Comparison of ENCODE assay signal across 8 cellular contexts in the genomic region with DNA sequence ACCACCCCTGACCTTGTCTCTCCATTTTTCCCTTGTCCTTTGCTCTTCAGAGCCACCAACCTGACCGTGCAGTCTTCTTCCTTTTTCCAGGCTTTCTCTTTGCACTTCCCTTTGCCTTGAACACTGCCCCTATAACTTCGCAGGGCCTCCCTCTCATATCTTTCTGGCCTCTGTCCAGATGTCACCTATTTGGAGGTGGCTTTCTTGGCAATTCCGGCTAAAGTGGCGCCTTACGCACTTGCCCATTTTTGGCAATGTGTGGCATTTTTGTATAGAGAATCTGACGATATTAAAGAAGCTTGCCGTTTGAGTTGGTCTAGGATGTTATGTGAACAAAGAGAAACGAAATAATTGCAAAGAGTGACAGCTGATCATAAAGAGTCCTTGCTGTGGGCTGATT. TPM values are rescaled to one million over a fixed set of nuclear protein-coding genes. Genes with fewer than 3 reads are reported as not detected.
DNase-seq lines count a peak whose midpoint lies in the region; ATAC-seq and TF ChIP-seq lines count a peak whose summit lies in the region.

No MANE protein-coding gene starts in this region.

- H3K9ac ChIP-seq in BLaER1: peak overlapping the region; percentile 91

- TF ChIP-seq POLR2A in GM18505 (IDR thresholded peaks at IDR 0.05; ENCODE audit: borderline replicate concordance, extremely low read depth, insufficient read depth, insufficient read length): no peak

- TF ChIP-seq CTCF in chondrocyte (IDR thresholded peaks at IDR 0.05): no peak

- in situ Hi-C loops in ACHN (cut with HindIII; ENCODE audit: low pct_ligation_motif_present, low pct_unique_long_range_greater_than_20kb, low sequenced_read_pairs): no loop called here

- H3K27me3 Mint-ChIP-seq in chondrocyte (ENCODE audit: low read depth): peaks cover 2% of the 10 kb centered on the region
- H3K27me3 Mint-ChIP-seq in naive thymus-derived CD8-positive, alpha-beta T cell: peaks cover 11 to 21% (median 15%) of the 10 kb centered on the region in 5 donors

- 0 out of 2 replicates have a peak overlapping the region, but pooled peaks have one; percentile 87 for H3K27ac ChIP-seq in BLaER1
- H3K27ac ChIP-seq in KOPT-K1 (ENCODE audit: low read depth, low read length, poor library complexity, severe bottlenecking): peak overlapping the region; percentile 81

- H3K9me3 ChIP-seq in BLaER1 (no peaks in the 10 kb centered on the region), KOPT-K1 (ENCODE audit: insufficient read depth, low read length, poor library complexity, severe bottlenecking) (no peaks in the 10 kb centered on the region)

- peaks cover 20% of the 10 kb centered on the region for H3K27me3 ChIP-seq in BLaER1

- H4K20me1 ChIP-seq in BLaER1: peaks cover 57% of the 10 kb centered on the region

- no peaks in the 10 kb centered on the region for H3K9me3 Mint-ChIP-seq in chondrocyte (ENCODE audit: low read depth)
- H3K9me3 Mint-ChIP-seq in naive thymus-derived CD8-positive, alpha-beta T cell: peaks cover 11 to 83% (median 38%) of the 10 kb centered on the region in 9 donors

- peaks cover 14% of the 10 kb centered on the region for H3K36me3 Mint-ChIP-seq in chondrocyte (ENCODE audit: low read depth)
- H3K36me3 Mint-ChIP-seq in naive thymus-derived CD8-positive, alpha-beta T cell: peaks cover 41 to 60% (median 42%) of the 10 kb centered on the region in 3 donors

- peaks cover 30% of the 10 kb centered on the region for H3K4me1 Mint-ChIP-seq in chondrocyte (ENCODE audit: low read depth)
- H3K4me1 Mint-ChIP-seq in naive thymus-derived CD8-positive, alpha-beta T cell: peaks cover 15 to 32% (median 28%) of the 10 kb centered on the region in 4 donors

- no peak for DNase-seq in chondrocyte (ENCODE audit: low spot score)
- DNase-seq in naive thymus-derived CD8-positive, alpha-beta T cell: no peak
- DNase-seq in DMS153 treated with DMSO at 0.1 percent for 48 hours (lab: John Stamatoyannopoulos, UW; ENCODE audit: unreplicated experiment): no peak
- DNase-seq in stimulated activated CD4-positive, alpha-beta T cell treated with anti-CD3 and anti-CD28 coated beads, Interleukin-15, amount 100 ng/mL, for 24 hours: no peak
- no peak for DNase-seq in ACHN

- no peak for ATAC-seq in naive thymus-derived CD8-positive, alpha-beta T cell
- ATAC-seq in GM18505 (IDR thresholded peaks at IDR 0.05; ENCODE audit: unreplicated experiment): no peak

- H3K36me3 ChIP-seq in BLaER1 (peaks cover 37% of the 10 kb centered on the region), KOPT-K1 (ENCODE audit: insufficient read depth, low read length) (peaks cover 38% of the 10 kb centered on the region)

- peak overlapping the region; percentile 87 for H3K4me3 ChIP-seq in BLaER1

- peak overlapping the region; percentile 98 for H3K27ac Mint-ChIP-seq in chondrocyte (ENCODE audit: unreplicated experiment)
- peak overlapping the region; percentile 86 to 98 (median 98) for H3K27ac Mint-ChIP-seq in naive thymus-derived CD8-positive, alpha-beta T cell

- POLR2A ChIA-PET in naive thymus-derived CD8-positive, alpha-beta T cell (lab: Charles Lee): interaction anchor here (0.7 kb wide), 1 partner anchor 30 kb away, joined by 3 read pairs; a partner anchor contains a TSS

- peaks cover 35% of the 10 kb centered on the region for H3K4me1 ChIP-seq in BLaER1

- H3K4me2 ChIP-seq in BLaER1: peak overlapping the region; percentile 98

- peak overlapping the region; percentile 95 for H3K4me3 Mint-ChIP-seq in chondrocyte (ENCODE audit: unreplicated experiment)
- peak overlapping the region; percentile 89 to 98 (median 95) for H3K4me3 Mint-ChIP-seq in naive thymus-derived CD8-positive, alpha-beta T cell

RNA-seq across cellular contexts. Expression of a gene that starts 0.9 kb away (rescaled TPM):
- total RNA-seq in chondrocyte: 5.1 to 6.7 TPM (median 5.3 TPM) in 3 replicates
- total RNA-seq in naive thymus-derived CD8-positive, alpha-beta T cell: 10 to 100 TPM; 13.1 to 13.7 TPM
- 1 to 10 TPM in 2 of 3 donors, under 1 TPM in 1; 0.98 to 6.4 (median 2.7) TPM for polyA plus RNA-seq in naive thymus-derived CD8-positive, alpha-beta T cell

RNA-seq across cellular contexts. Expression of a gene that starts 29.9 kb away (rescaled TPM):
- 7.5 to 9.6 TPM (median 8.0 TPM) in 3 replicates for total RNA-seq in chondrocyte
- total RNA-seq in naive thymus-derived CD8-positive, alpha-beta T cell: 10 to 100 TPM; 17.2 TPM
- polyA plus RNA-seq in naive thymus-derived CD8-positive, alpha-beta T cell: 1 to 10 TPM; 1.5 to 3.3 (median 1.7) TPM

RNA-seq across cellular contexts. Expression of a gene that starts 40.9 kb away (rescaled TPM):
- 77.3 to 81.4 TPM (median 79.1 TPM) in 3 replicates for total RNA-seq in chondrocyte
- total RNA-seq in naive thymus-derived CD8-positive, alpha-beta T cell: 10 to 100 TPM; 74.4 to 85.3 TPM
- 1 to 10 TPM; 5.4 to 9.4 (median 6.0) TPM for polyA plus RNA-seq in naive thymus-derived CD8-positive, alpha-beta T cell

RNA-seq across cellular contexts. Expression of a gene that starts 42.2 kb away (rescaled TPM):
- 9.9 to 12.1 TPM (median 10.7 TPM) in 3 replicates for total RNA-seq in chondrocyte
- total RNA-seq in naive thymus-derived CD8-positive, alpha-beta T cell: 10 to 100 TPM; 12.2 to 15.6 TPM
- polyA plus RNA-seq in naive thymus-derived CD8-positive, alpha-beta T cell: 10 to 100 TPM; 15.0 to 20.5 (median 19.1) TPM

RNA-seq across cellular contexts. Expression of a gene that starts 42.2 kb away (rescaled TPM):
- total RNA-seq in chondrocyte: 2.4 to 7.1 TPM (median 2.9 TPM) in 3 replicates
- 1 to 10 TPM; 7.3 to 7.4 TPM for total RNA-seq in naive thymus-derived CD8-positive, alpha-beta T cell
- polyA plus RNA-seq in naive thymus-derived CD8-positive, alpha-beta T cell: 1 to 10 TPM in 1 of 3 donors, under 1 TPM in 2; 0.28 to 1.2 (median 0.34) TPM
